9 cellular contexts compared by ENCODE assay signal in genomic region chr4:81214518-81215218, GRCh38. TPM values are rescaled to one million over a fixed set of nuclear protein-coding genes. Genes with fewer than 3 reads are reported as not detected.
A peak's percentile ranks its signal among the peaks of the same experiment; 100 is the strongest.
DNase-seq lines count a peak whose midpoint lies in the region; ATAC-seq, FAIRE-seq and TF ChIP-seq lines count a peak whose summit lies in the region.
"Had no signal": no experiment of that assay in that cellular context is flagged by ENCODE, and none has a peak within 500 bp of the region (broad histone marks: within the 10 kb centered on the region; RNA-seq: fewer than 3 reads in every experiment).

No MANE protein-coding gene starts in this region.

- no TSS peak for BruUV-seq in PC-9 (replicated peaks; lab: Mats Ljungman, UMichigan)

- peaks cover 1% of the 10 kb centered on the region for H3K4me1 ChIP-seq in NT2/D1 (ENCODE audit: insufficient read depth, insufficient read length)
- H3K4me1 ChIP-seq in PC-9 (replicated peaks; ENCODE audit: insufficient read depth): no peaks in the 10 kb centered on the region

- CTCF ChIA-PET in PC-9 (lab: Charles Lee): no interaction called here

- H3K9ac ChIP-seq in NT2/D1 (ENCODE audit: insufficient read length, low read depth): peak overlapping the region; percentile 56
- peak overlapping the region; percentile 52 for H3K9ac ChIP-seq in neural cell (ENCODE audit: low read length)

- TF ChIP-seq CTCF in epithelial cell of proximal tubule (conservative IDR thresholded peaks at IDR 0.05; ENCODE audit: low read depth, low read length) (no peak), neural cell (IDR thresholded peaks at IDR 0.05; ENCODE audit: poor library complexity, severe bottlenecking) (no peak), PC-9 (conservative IDR thresholded peaks at IDR 0.05) (no peak)

- H3K27ac ChIP-seq in neural cell (ENCODE audit: low read length) (no peak overlapping the region), PC-9 (no peak overlapping the region)

- H3F3A ChIP-seq in neural cell (ENCODE audit: insufficient read depth, low read length, poor library complexity, severe bottlenecking): no peaks in the 10 kb centered on the region
- no peaks in the 10 kb centered on the region for H3F3A ChIP-seq in PC-9 (ENCODE audit: insufficient read depth, low read depth)

- H3K4me3 ChIP-seq in NT2/D1 (ENCODE audit: insufficient read length, low read depth) (peak overlapping the region; percentile 53), epithelial cell of proximal tubule (ENCODE audit: low read depth, low read length) (peak overlapping the region; percentile 52), neural cell (ENCODE audit: low read length) (peak overlapping the region; percentile 80), PC-9 (no peak overlapping the region)

- H3K27me3 ChIP-seq in NT2/D1 (ENCODE audit: insufficient read depth, insufficient read length) (peaks cover 51% of the 10 kb centered on the region), neural cell (ENCODE audit: insufficient read depth, low read depth, low read length) (peaks cover 46% of the 10 kb centered on the region), PC-9 (ENCODE audit: insufficient read depth, low read depth) (no peaks in the 10 kb centered on the region)

- no peak for FAIRE-seq in H54 (lab: Jason Lieb, UNC)
- FAIRE-seq: colon had no signal

- no peaks in the 10 kb centered on the region for H3K9me3 ChIP-seq in NT2/D1 (ENCODE audit: insufficient read depth, low read length)
- no peaks in the 10 kb centered on the region for H3K9me3 ChIP-seq in neural cell (ENCODE audit: low read length)
- H3K9me3 ChIP-seq in PC-9 (ENCODE audit: insufficient read depth, low read depth): no peaks in the 10 kb centered on the region

- DNase-seq in D341Med (ENCODE audit: low spot score) (peak; percentile 71), NT2/D1 (ENCODE audit: low read depth, low spot score) (no peak), epithelial cell of proximal tubule (ENCODE audit: low read depth) (no peak), H54 (ENCODE audit: insufficient read length, low spot score) (no peak), PC-9 (no peak), MV-4-11 (lab: John Stamatoyannopoulos, UW) (no peak)

- TF ChIP-seq RAD21 in neural cell (conservative IDR thresholded peaks at IDR 0.05): peak; percentile 26

- POLR2A ChIA-PET in PC-9 (lab: Charles Lee; ENCODE audit: unreplicated experiment): no interaction called here

- H4K20me1 ChIP-seq in neural cell (ENCODE audit: insufficient read depth): no peaks in the 10 kb centered on the region
- no peaks in the 10 kb centered on the region for H4K20me1 ChIP-seq in PC-9 (ENCODE audit: insufficient read depth)

- no peak for TF ChIP-seq EP300 in neural cell (conservative IDR thresholded peaks at IDR 0.05; ENCODE audit: poor library complexity, severe bottlenecking)

- H3K36me3 ChIP-seq in NT2/D1 (ENCODE audit: insufficient read depth, insufficient read length, low read length): no peaks in the 10 kb centered on the region
- H3K36me3 ChIP-seq in neural cell (ENCODE audit: insufficient read depth, low read length): no peaks in the 10 kb centered on the region
- no peaks in the 10 kb centered on the region for H3K36me3 ChIP-seq in PC-9 (ENCODE audit: low read depth)

- H3K9me2 ChIP-seq in neural cell (ENCODE audit: insufficient read depth, low read length) (no peaks in the 10 kb centered on the region), PC-9 (ENCODE audit: insufficient read depth) (no peaks in the 10 kb centered on the region)

- H3K79me2 ChIP-seq in neural cell (replicated peaks; ENCODE audit: insufficient read depth, low read length) (no peaks in the 10 kb centered on the region), PC-9 (ENCODE audit: low read depth) (no peaks in the 10 kb centered on the region)

- H3K4me2 ChIP-seq in neural cell (ENCODE audit: low read length) (no peak overlapping the region), PC-9 (no peak overlapping the region)

- no peak for ATAC-seq in HG03521 (IDR thresholded peaks at IDR 0.05; ENCODE audit: unreplicated experiment)

- H2AFZ ChIP-seq in neural cell (ENCODE audit: low read depth, low read length) (peak overlapping the region; percentile 40), PC-9 (no peak overlapping the region)

- no peak for TF ChIP-seq POLR2A in H54 (IDR thresholded peaks at IDR 0.05; ENCODE audit: low read depth, low read length)

- intact Hi-C loops in PC-9 (cut with micrococcal nuclease; ENCODE audit: unreplicated experiment): loop anchor here (5.0 kb wide), 1 partner anchor 142 kb away; no protein-coding TSS in a partner anchor

TF ChIP-seq in neural cell, 6 proteins besides CTCF, POLR2A, EP300 and RAD21:
- TF ChIP-seq EZH2 (IDR thresholded peaks at IDR 0.05; ENCODE audit: borderline replicate concordance, insufficient read depth, low read length, poor library complexity, severe bottlenecking): no peak
- TF ChIP-seq TAF1 (IDR thresholded peaks at IDR 0.05; ENCODE audit: low read depth): no peak
- TF ChIP-seq MXI1 (conservative IDR thresholded peaks at IDR 0.05; ENCODE audit: poor library complexity, severe bottlenecking): peak; percentile 52
- peak; percentile 14 for TF ChIP-seq POLR2AphosphoS5 (IDR thresholded peaks at IDR 0.05)
- no peak for TF ChIP-seq REST (IDR thresholded peaks at IDR 0.05; ENCODE audit: borderline replicate concordance)
- no peak for TF ChIP-seq SMC3 (conservative IDR thresholded peaks at IDR 0.05; ENCODE audit: poor library complexity)
TF ChIP-seq in neural cell: peak in this region for 2.

RNA-seq across cellular contexts. Expression of gene PRKG2, which starts 0.4 kb away (rescaled TPM):
- 0.51 and 1.2 TPM in 2 replicates for total RNA-seq in epithelial cell of proximal tubule
- 0.16 and 0.20 TPM in 2 replicates for polyA plus RNA-seq in neural cell
- polyA minus RNA-seq in neural cell: 0.73 and 1.2 TPM in 2 replicates
- not detected in 2 replicates for total RNA-seq in PC-9 (2021)
